In the genomic region with DNA sequence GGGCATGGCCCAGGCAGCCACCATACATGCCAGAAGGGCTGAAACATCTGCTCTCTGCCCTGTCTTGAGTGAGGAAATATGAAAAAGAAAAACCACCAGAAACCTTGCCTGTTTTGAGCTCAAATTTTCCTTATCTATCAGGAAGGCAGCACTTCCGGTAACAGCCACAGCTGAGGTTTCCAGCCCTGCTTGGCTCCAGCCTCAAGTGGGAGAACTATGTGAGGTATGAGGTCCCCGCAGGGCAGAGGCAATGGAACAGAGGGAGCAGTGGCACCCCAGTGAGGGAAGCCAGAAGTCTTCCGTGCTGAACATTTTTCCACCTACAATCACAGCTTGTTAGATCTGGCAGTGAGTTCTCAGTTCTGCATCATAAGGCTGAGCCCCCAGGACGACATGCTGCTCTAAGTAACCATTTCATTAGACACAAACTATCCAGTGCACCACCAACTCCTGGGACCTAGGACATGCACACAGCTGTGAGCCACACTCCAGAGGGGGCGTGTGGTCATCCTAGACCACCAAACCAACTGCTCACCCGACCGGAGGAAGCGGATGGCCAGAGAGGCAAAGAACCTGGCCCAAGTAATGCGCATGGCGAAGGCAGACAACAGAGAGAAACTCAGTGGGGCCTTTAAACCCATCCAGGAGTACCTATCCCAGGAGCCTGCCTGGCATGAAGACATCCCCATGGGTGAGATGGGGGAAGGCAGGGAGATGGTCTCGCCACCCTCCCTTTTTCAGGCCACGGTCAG, we compare ENCODE assay signal across 8 cellular contexts. TPM values are rescaled to one million over a fixed set of nuclear protein-coding genes. Genes with fewer than 3 reads are reported as not detected.
A peak's percentile ranks its signal among the peaks of the same experiment; 100 is the strongest.
DNase-seq lines count a peak whose midpoint lies in the region; ATAC-seq and TF ChIP-seq lines count a peak whose summit lies in the region.

No MANE protein-coding gene starts in this region.

- peak in 1 of 2 experiments; percentile 55 for DNase-seq in HL-60 (ENCODE audit: low read depth in 1 of 2, low spot score in 1 of 2)
- no peak for DNase-seq in activated naive CD8-positive, alpha-beta T cell treated with anti-CD3 and anti-CD28 coated beads, Interleukin-2, amount 10 ng/mL, durations not matched to agents 7 days and 5 days
- peak; percentile 61 to 87 (median 79) for DNase-seq in right cardiac atrium
- DNase-seq in stimulated activated naive CD8-positive, alpha-beta T cell treated with anti-CD3 and anti-CD28 coated beads, Interleukin-15, Interleukin-2, amounts not matched to agents 100 U/mL and 50 U/mL, for 24 hours, result peak; percentile 47
- no peak for DNase-seq in NCI-H1436 (lab: John Stamatoyannopoulos, UW)
- DNase-seq in SHP77 treated with DMSO at 0.1 percent for 48 hours (lab: John Stamatoyannopoulos, UW), result no peak

- no peak for TF ChIP-seq CTCF in HL-60 (IDR thresholded peaks at IDR 0.05; ENCODE audit: insufficient read depth, low read length)

- H3K27me3 Mint-ChIP-seq in activated naive CD8-positive, alpha-beta T cell treated with anti-CD3 and anti-CD28 coated beads, Interleukin-2, amount 10 ng/mL, durations not matched to agents 7 days and 5 days, result no peaks in the 10 kb centered on the region

- H3K27me3 ChIP-seq in HL-60 (ENCODE audit: insufficient read depth, poor library complexity, severe bottlenecking), result no peaks in the 10 kb centered on the region
- no peaks in the 10 kb centered on the region for H3K27me3 ChIP-seq in right cardiac atrium (ENCODE audit: control insufficient read depth, insufficient read depth)

- peak overlapping the region; percentile 65 for H3K4me3 Mint-ChIP-seq in activated naive CD8-positive, alpha-beta T cell treated with anti-CD3 and anti-CD28 coated beads, Interleukin-2, amount 10 ng/mL, durations not matched to agents 7 days and 5 days

- H3K9me3 Mint-ChIP-seq in activated naive CD8-positive, alpha-beta T cell treated with anti-CD3 and anti-CD28 coated beads, Interleukin-2, amount 10 ng/mL, durations not matched to agents 7 days and 5 days, result no peaks in the 10 kb centered on the region

- H3K27ac ChIP-seq in HL-60 (replicated peaks), result peak overlapping the region; percentile 6; the same call in 1 of the 2 replicates
- H3K27ac ChIP-seq in right cardiac atrium (ENCODE audit: low read length), result peak overlapping the region; percentile 78

- WGBS in right cardiac atrium, result 46% methylated on average over 12 of the region's 12 CpGs

- H3K36me3 Mint-ChIP-seq in activated naive CD8-positive, alpha-beta T cell treated with anti-CD3 and anti-CD28 coated beads, Interleukin-2, amount 10 ng/mL, durations not matched to agents 7 days and 5 days, result peaks cover 30% of the 10 kb centered on the region

- H3K4me3 ChIP-seq in HL-60 (replicated peaks; ENCODE audit: insufficient read depth, low read length) (no peak overlapping the region), right cardiac atrium (ENCODE audit: low read length) (no peak overlapping the region)

- H3K9me3 ChIP-seq in right cardiac atrium (ENCODE audit: control insufficient read depth, low read length), result no peaks in the 10 kb centered on the region

- H3K4me1 Mint-ChIP-seq in activated naive CD8-positive, alpha-beta T cell treated with anti-CD3 and anti-CD28 coated beads, Interleukin-2, amount 10 ng/mL, durations not matched to agents 7 days and 5 days, result peaks cover 64% of the 10 kb centered on the region

- H3K4me1 ChIP-seq in right cardiac atrium (ENCODE audit: control insufficient read depth, insufficient read depth, low read length), result peaks cover 51% of the 10 kb centered on the region

- POLR2A ChIA-PET in activated naive CD8-positive, alpha-beta T cell treated with anti-CD3 and anti-CD28 coated beads, Interleukin-2, amount 10 ng/mL, durations not matched to agents 7 days and 5 days (lab: Charles Lee), result interaction anchor here (2.3 to 7.2 kb wide), 3 partner anchors 14 to 24 kb away, joined by 6 to 104 read pairs (median 40); partner anchors contain the start of gene WDR1

- peak overlapping the region; percentile 82 for H3K27ac Mint-ChIP-seq in activated naive CD8-positive, alpha-beta T cell treated with anti-CD3 and anti-CD28 coated beads, Interleukin-2, amount 10 ng/mL, durations not matched to agents 7 days and 5 days

- intact Hi-C loops in right cardiac atrium (cut with DNase I), result no loop called here

- peak; percentile 8 for ATAC-seq in activated naive CD8-positive, alpha-beta T cell treated with anti-CD3 and anti-CD28 coated beads, Interleukin-2, amount 10 ng/mL, durations not matched to agents 7 days and 5 days (ENCODE audit: low read depth)
- ATAC-seq in right cardiac atrium (peak; percentile 72), HG03135 (IDR thresholded peaks at IDR 0.05; ENCODE audit: unreplicated experiment) (no peak), GM21717 (IDR thresholded peaks at IDR 0.05; ENCODE audit: unreplicated experiment) (no peak)
- peak; percentile 22 for ATAC-seq in stimulated activated naive CD8-positive, alpha-beta T cell treated with anti-CD3 and anti-CD28 coated beads, Interleukin-15, Interleukin-2, amounts not matched to agents 100 U/mL and 50 U/mL, for 24 hours

RNA-seq across cellular contexts. Expression of gene WDR1, which starts 22.6 kb away (rescaled TPM):
- total RNA-seq in activated naive CD8-positive, alpha-beta T cell treated with anti-CD3 and anti-CD28 coated beads, Interleukin-2, amount 10 ng/mL, durations not matched to agents 7 days and 5 days, result 100 to 1,000 TPM; 371 to 372 TPM
- total RNA-seq in right cardiac atrium, result 100 to 1,000 TPM; 181 to 280 (median 218) TPM
- polyA plus RNA-seq in right cardiac atrium, result 116 TPM

Comparison
In these comparisons a context has a peak if more than half of its experiments do, and no peak if none do; other contexts are left out.
1. DNase-seq: peak in right cardiac atrium (3 of 3) and stimulated activated naive CD8-positive, alpha-beta T cell treated with anti-CD3 and anti-CD28 coated beads, Interleukin-15, Interleukin-2, amounts not matched to agents 100 U/mL and 50 U/mL, for 24 hours (single experiment); none in activated naive CD8-positive, alpha-beta T cell treated with anti-CD3 and anti-CD28 coated beads, Interleukin-2, amount 10 ng/mL, durations not matched to agents 7 days and 5 days (single experiment), NCI-H1436 (single experiment) and SHP77 treated with DMSO at 0.1 percent for 48 hours (single experiment).
2. ATAC-seq: peak in activated naive CD8-positive, alpha-beta T cell treated with anti-CD3 and anti-CD28 coated beads, Interleukin-2, amount 10 ng/mL, durations not matched to agents 7 days and 5 days (single experiment), right cardiac atrium (2 of 2) and stimulated activated naive CD8-positive, alpha-beta T cell treated with anti-CD3 and anti-CD28 coated beads, Interleukin-15, Interleukin-2, amounts not matched to agents 100 U/mL and 50 U/mL, for 24 hours (single experiment); none in HG03135 (single experiment) and GM21717 (single experiment).